In the genomic region with DNA sequence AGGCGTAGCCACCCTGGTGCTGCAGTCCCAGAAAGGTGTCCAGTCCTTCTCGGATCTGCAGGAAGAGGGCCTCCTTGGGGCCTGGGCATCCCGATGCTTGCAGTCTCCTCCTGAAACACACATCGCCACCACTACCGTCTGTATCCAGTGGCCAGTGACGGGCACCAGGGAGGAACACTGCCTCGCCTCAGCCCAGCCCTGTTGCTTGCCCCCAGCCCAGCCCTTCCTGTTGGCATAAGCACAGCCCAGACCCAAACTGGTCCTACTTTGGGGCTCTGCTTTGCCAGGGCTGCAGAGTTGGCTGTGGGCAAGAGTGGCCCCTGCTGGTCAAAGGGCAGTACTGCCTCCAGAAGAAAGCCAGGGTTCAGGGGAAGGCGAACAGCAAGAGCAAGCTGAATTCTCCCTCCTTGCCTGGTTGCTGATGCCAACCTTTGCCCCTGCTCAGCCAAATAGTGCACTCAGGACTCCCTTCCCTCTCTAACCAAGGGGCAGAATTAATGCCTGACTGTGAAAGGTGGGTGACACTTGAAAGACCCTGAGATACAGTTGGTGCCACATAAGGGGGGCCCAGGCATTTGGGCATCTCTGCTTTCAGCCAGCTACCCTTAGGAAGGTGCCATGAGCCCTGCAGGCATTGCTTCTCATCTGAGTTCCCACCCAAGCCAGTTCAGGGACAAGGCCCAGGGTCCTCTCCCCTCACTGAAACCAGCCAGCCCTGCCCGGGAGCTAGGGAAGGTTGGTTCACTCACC, we compare ENCODE assay signal across 8 cellular contexts. TPM values are rescaled to one million over a fixed set of nuclear protein-coding genes. Genes with fewer than 3 reads are reported as not detected.
DNase-seq lines count a peak whose midpoint lies in the region; ATAC-seq lines count a peak whose summit lies in the region.

No MANE protein-coding gene starts in this region.

- peaks cover 0 to under 1% of the 10 kb centered on the region in 2 experiments for H3K27me3 ChIP-seq in mesenchymal stem cell (ENCODE audit: control insufficient read depth in 1 of 2, insufficient read depth in 1 of 2, low read length in 2 of 2)

- POLR2A ChIA-PET in activated CD4-positive, alpha-beta memory T cell treated with anti-CD3 and anti-CD28 coated beads for 36 hours (lab: Charles Lee) = interaction anchor here (0.7 to 2.6 kb wide), 4 partner anchors 9 to 55 kb away, joined by 3 to 9 read pairs (median 3); partner anchors contain the start of gene KHDC4

- peaks cover 6% of the 10 kb centered on the region for H3K4me1 Mint-ChIP-seq in activated CD4-positive, alpha-beta memory T cell treated with anti-CD3 and anti-CD28 coated beads for 36 hours (ENCODE audit: low read depth)

- no peak overlapping the region for H3K4me3 Mint-ChIP-seq in activated CD4-positive, alpha-beta memory T cell treated with anti-CD3 and anti-CD28 coated beads for 36 hours

- no peaks in the 10 kb centered on the region for H3K9me3 Mint-ChIP-seq in activated CD4-positive, alpha-beta memory T cell treated with anti-CD3 and anti-CD28 coated beads for 36 hours

- H3K79me1 ChIP-seq in mesenchymal stem cell (replicated peaks; ENCODE audit: low read length, poor library complexity, severe bottlenecking) = no peaks in the 10 kb centered on the region

- intact Hi-C loops in activated CD4-positive, alpha-beta memory T cell treated with anti-CD3 and anti-CD28 coated beads for 36 hours (cut with micrococcal nuclease) = loop anchor here (1.0 to 2.0 kb wide), 3 partner anchors 9 to 51 kb away; no protein-coding TSS in a partner anchor

- H3K4me3 ChIP-seq in mesenchymal stem cell (ENCODE audit: insufficient read depth in 1 of 2, low read depth in 1 of 2, low read length in 2 of 2) = peak overlapping the region in 1 of 2 experiments; percentile 71

- H4K91ac ChIP-seq in mesenchymal stem cell (ENCODE audit: low read length) = peak overlapping the region; percentile 73

- no peak overlapping the region for H2AK5ac ChIP-seq in mesenchymal stem cell (ENCODE audit: low read length, severe bottlenecking)

- no peaks in the 10 kb centered on the region for H3K9me3 ChIP-seq in mesenchymal stem cell (ENCODE audit: control insufficient read depth, low read length)

- peak overlapping the region; percentile 32 for H2AFZ ChIP-seq in mesenchymal stem cell (ENCODE audit: low read depth, low read length)

- peak overlapping the region; percentile 82 for H3K9ac ChIP-seq in mesenchymal stem cell (ENCODE audit: low read length)

- CTCF ChIA-PET in activated CD4-positive, alpha-beta memory T cell treated with anti-CD3 and anti-CD28 coated beads for 36 hours (lab: Charles Lee) = interaction anchor here (0.6 to 5.4 kb wide), 34 partner anchors 11 to 243 kb away, joined by 3 to 92 read pairs (median 5); partner anchors contain the start of genes ARHGEF2, GON4L, KHDC4 and RXFP4

- H3K4me1 ChIP-seq in mesenchymal stem cell (ENCODE audit: control insufficient read depth, insufficient read depth, low read depth, low read length) = peaks cover 3% of the 10 kb centered on the region

- H3K27me3 Mint-ChIP-seq in activated CD4-positive, alpha-beta memory T cell treated with anti-CD3 and anti-CD28 coated beads for 36 hours = no peaks in the 10 kb centered on the region

- peak; percentile 78 for DNase-seq in EH (ENCODE audit: low read depth)
- DNase-seq in NCI-H526 (lab: John Stamatoyannopoulos, UW) = peak; percentile 64 to 92
- DNase-seq in activated CD4-positive, alpha-beta memory T cell treated with anti-CD3 and anti-CD28 coated beads for 36 hours = peak; percentile 88
- DNase-seq in effector CD8-positive, alpha-beta T cell (lab: John Stamatoyannopoulos, UW) = peak; percentile 65
- peak; percentile 66 for DNase-seq in mesenchymal stem cell
- peak; percentile 60 to 70 (median 62) for DNase-seq in stimulated activated CD4-positive, alpha-beta T cell treated with anti-CD3 and anti-CD28 coated beads, TNF-alpha, amount 100 ng/mL, for 48 hours (ENCODE audit: low read depth in 3 of 3)

- peak overlapping the region; percentile 16 for H4K8ac ChIP-seq in mesenchymal stem cell (ENCODE audit: low read length)

- H3K27ac ChIP-seq in mesenchymal stem cell (ENCODE audit: low read length, poor library complexity, severe bottlenecking) = no peak overlapping the region

- H3K36me3 ChIP-seq in mesenchymal stem cell (ENCODE audit: control insufficient read depth in 1 of 2, insufficient read depth in 2 of 2, low read depth in 1 of 2, low read length in 2 of 2) = no peaks in the 10 kb centered on the region

- H3K18ac ChIP-seq in mesenchymal stem cell (ENCODE audit: low read depth in 1 of 2, low read length in 2 of 2) = no peak overlapping the region

- no peak overlapping the region for H3K4ac ChIP-seq in mesenchymal stem cell (ENCODE audit: low read depth in 1 of 2, low read length in 2 of 2)

- WGBS in mesenchymal stem cell = 62% methylated on average over 9 of the region's 9 CpGs

- ATAC-seq in HG03064 (IDR thresholded peaks at IDR 0.05; ENCODE audit: low read depth, unreplicated experiment) (peak; percentile 73), HG02970 (IDR thresholded peaks at IDR 0.05; ENCODE audit: low FRiP score, unreplicated experiment) (no peak)

- H3K23ac ChIP-seq in mesenchymal stem cell (ENCODE audit: low read length in 2 of 2) = no peak overlapping the region

- no peak overlapping the region for H2BK120ac ChIP-seq in mesenchymal stem cell (ENCODE audit: low read depth, low read length)

- H3K27ac Mint-ChIP-seq in activated CD4-positive, alpha-beta memory T cell treated with anti-CD3 and anti-CD28 coated beads for 36 hours = no peak overlapping the region

- peak overlapping the region; percentile 19 to 59 for H2BK12ac ChIP-seq in mesenchymal stem cell (ENCODE audit: low read length in 2 of 2)

- H2BK15ac ChIP-seq in mesenchymal stem cell (ENCODE audit: low read depth, poor library complexity, severe bottlenecking) = no peak overlapping the region

- H2BK5ac ChIP-seq in mesenchymal stem cell (ENCODE audit: low read depth, low read length, poor library complexity, severe bottlenecking) = no peak overlapping the region

- H3K14ac ChIP-seq in mesenchymal stem cell (ENCODE audit: low read length in 2 of 2) = no peak overlapping the region

- no peak overlapping the region for H3K4me2 ChIP-seq in mesenchymal stem cell (ENCODE audit: low read length, poor library complexity, severe bottlenecking)

- no peaks in the 10 kb centered on the region for H3K36me3 Mint-ChIP-seq in activated CD4-positive, alpha-beta memory T cell treated with anti-CD3 and anti-CD28 coated beads for 36 hours

RNA-seq across cellular contexts. Expression of gene ARHGEF2, which starts 11.1 kb away (rescaled TPM):
- 100 to 1,000 TPM; 165 to 174 TPM for total RNA-seq in activated CD4-positive, alpha-beta memory T cell treated with anti-CD3 and anti-CD28 coated beads for 36 hours
- 58.9 TPM for polyA plus RNA-seq in mesenchymal stem cell (2013, experiment 1 of 2)
- polyA plus RNA-seq in mesenchymal stem cell (2013, experiment 2 of 2) = 55.6 TPM

RNA-seq across cellular contexts. Expression of gene SSR2, which starts 31.3 kb away (rescaled TPM):
- 100 to 1,000 TPM; 171 to 175 TPM for total RNA-seq in activated CD4-positive, alpha-beta memory T cell treated with anti-CD3 and anti-CD28 coated beads for 36 hours
- 523 TPM for polyA plus RNA-seq in mesenchymal stem cell (2013, experiment 1 of 2)
- polyA plus RNA-seq in mesenchymal stem cell (2013, experiment 2 of 2) = 523 TPM

RNA-seq across cellular contexts. Expression of gene RXFP4, which starts 48.0 kb away (rescaled TPM):
- total RNA-seq in activated CD4-positive, alpha-beta memory T cell treated with anti-CD3 and anti-CD28 coated beads for 36 hours = not detected
- polyA plus RNA-seq in mesenchymal stem cell (2013, experiment 1 of 2) = not detected
- polyA plus RNA-seq in mesenchymal stem cell (2013, experiment 2 of 2) = not detected

RNA-seq across cellular contexts. Expression of gene KHDC4, which starts 55.2 kb away (rescaled TPM):
- 10 to 100 TPM; 66.1 to 70.2 TPM for total RNA-seq in activated CD4-positive, alpha-beta memory T cell treated with anti-CD3 and anti-CD28 coated beads for 36 hours
- polyA plus RNA-seq in mesenchymal stem cell (2013, experiment 1 of 2) = 18.9 TPM
- polyA plus RNA-seq in mesenchymal stem cell (2013, experiment 2 of 2) = 17.3 TPM
